In genomic region chr4:114364857-114365256, GRCh38 we compare ENCODE assay signal across 14 cellular contexts.
DNase-seq lines count a peak whose midpoint lies in the region; ATAC-seq and TF ChIP-seq lines count a peak whose summit lies in the region.
"Had no signal": no experiment of that assay in that cellular context is flagged by ENCODE, and none has a peak within 500 bp of the region (broad histone marks: within the 10 kb centered on the region; RNA-seq: fewer than 3 reads in every experiment).

No MANE protein-coding gene starts in this region.

- H3K4me3 ChIP-seq in RWPE2 (ENCODE audit: severe bottlenecking) (no peak overlapping the region), fibroblast of pulmonary artery (replicated peaks; ENCODE audit: low read depth, low read length) (no peak overlapping the region), neuronal stem cell (ENCODE audit: low read length in 2 of 2) (no peak overlapping the region), testis (no peak overlapping the region)
- H3K4me3 ChIP-seq: body of pancreas had no signal

- H4K8ac ChIP-seq in neuronal stem cell (ENCODE audit: low read depth, low read length): no peak overlapping the region

- ATAC-seq in RWPE2 (ENCODE audit: low read depth) (peak; percentile 51; the same call in 1 of the 3 replicates), HG03039 (IDR thresholded peaks at IDR 0.05; ENCODE audit: unreplicated experiment) (no peak)
- ATAC-seq: body of pancreas, esophagus mucosa had no signal

- DNase-seq in Daoy (ENCODE audit: low read depth): peak; percentile 33
- no peak for DNase-seq in RWPE2 (ENCODE audit: low spot score)
- peak; percentile 79 for DNase-seq in fibroblast of pulmonary artery (ENCODE audit: low read depth)
- DNase-seq in neuronal stem cell (ENCODE audit: low spot score): no peak
- DNase-seq in RKO (ENCODE audit: low spot score): no peak
- no peak for DNase-seq in activated T-cell treated with anti-CD3 and anti-CD28 coated beads, Interleukin-2, amount 50 U/mL, for 1 hour
- DNase-seq in testis: no peak
- DNase-seq: body of pancreas; CD4-positive, alpha-beta memory T cell; midbrain; NCI-H187 treated with DMSO at 0.1 percent for 48 hours; small intestine had no signal

- H2AK5ac ChIP-seq in neuronal stem cell (ENCODE audit: low read depth, low read length): no peak overlapping the region

- H3K79me1 ChIP-seq in neuronal stem cell (ENCODE audit: low read depth, low read length): no peaks in the 10 kb centered on the region

- no peak for TF ChIP-seq POLR2A in testis (IDR thresholded peaks at IDR 0.05)

- H3K9ac ChIP-seq in neuronal stem cell (ENCODE audit: low read depth, low read length, poor library complexity): no peak overlapping the region

- no peaks in the 10 kb centered on the region for H3K27me3 ChIP-seq in RWPE2 (ENCODE audit: insufficient read depth, poor library complexity, severe bottlenecking)
- H3K27me3 ChIP-seq in neuronal stem cell (ENCODE audit: control insufficient read depth in 3 of 3, insufficient read depth in 3 of 3, low read depth in 1 of 3, low read length in 3 of 3): no peaks in the 10 kb centered on the region
- H3K27me3 ChIP-seq in testis: no peaks in the 10 kb centered on the region
- H3K27me3 ChIP-seq: body of pancreas had no signal

- peak overlapping the region; percentile 15 for H2AFZ ChIP-seq in neuronal stem cell (ENCODE audit: low read length)

- H2BK5ac ChIP-seq in neuronal stem cell (ENCODE audit: low read length): no peak overlapping the region

- H3K23ac ChIP-seq in neuronal stem cell (ENCODE audit: low read depth, low read length, poor library complexity): no peak overlapping the region

- intact Hi-C loops in testis (cut with DNase I; ENCODE audit: low total_unique reads): no loop called here

- TF ChIP-seq CTCF in RWPE2 (IDR thresholded peaks at IDR 0.05; ENCODE audit: poor library complexity, severe bottlenecking): no peak
- no peak for TF ChIP-seq CTCF in fibroblast of pulmonary artery (IDR thresholded peaks at IDR 0.05; ENCODE audit: low read length, missing control alignments)
- TF ChIP-seq CTCF in testis (IDR thresholded peaks at IDR 0.05): no peak

- no peak overlapping the region for H4K91ac ChIP-seq in neuronal stem cell (ENCODE audit: low read depth, low read length, poor library complexity)

- H3K18ac ChIP-seq in neuronal stem cell (ENCODE audit: low read length): no peak overlapping the region

- H2BK12ac ChIP-seq in neuronal stem cell (ENCODE audit: low read length): no peak overlapping the region

- H3K4ac ChIP-seq in neuronal stem cell (ENCODE audit: low read length): no peak overlapping the region

- H3K36me3 ChIP-seq in RWPE2 (ENCODE audit: low read depth) (no peaks in the 10 kb centered on the region), neuronal stem cell (replicated peaks in 1 of 2; ENCODE audit: control insufficient read depth in 2 of 2, insufficient read depth in 2 of 2, low read length in 2 of 2) (no peaks in the 10 kb centered on the region), testis (ENCODE audit: low read depth, missing control alignments) (no peaks in the 10 kb centered on the region)

- H3K14ac ChIP-seq in neuronal stem cell (ENCODE audit: low read length): no peak overlapping the region

- no peak overlapping the region for H2BK15ac ChIP-seq in neuronal stem cell (ENCODE audit: low read length)

- H3K4me2 ChIP-seq in neuronal stem cell (ENCODE audit: insufficient read depth, low read length, poor library complexity, severe bottlenecking): no peak overlapping the region

- H3K4me1 ChIP-seq in RWPE2 (ENCODE audit: insufficient read depth, poor library complexity, severe bottlenecking): peaks cover 6% of the 10 kb centered on the region
- H3K4me1 ChIP-seq in neuronal stem cell (ENCODE audit: control insufficient read depth in 2 of 2, insufficient read depth in 1 of 2, low read depth in 1 of 2, low read length in 2 of 2): no peaks in the 10 kb centered on the region
- no peaks in the 10 kb centered on the region for H3K4me1 ChIP-seq in testis
- H3K4me1 ChIP-seq: body of pancreas had no signal

- no CpG with 5 or more reads among the region's 1 CpG for WGBS in neuronal stem cell (ENCODE audit: extremely low coverage in 2 of 2, insufficient read length in 2 of 2, insufficient replicate concordance in 1 of 2), 2 donors
- WGBS in testis, 2 donors: 45 to 67% methylated on average over 1 of the region's 1 CpG

- no peaks in the 10 kb centered on the region for H3K9me3 ChIP-seq in RWPE2 (ENCODE audit: severe bottlenecking)
- H3K9me3 ChIP-seq in neuronal stem cell (replicated peaks in 1 of 2; ENCODE audit: control insufficient read depth in 2 of 2, insufficient read depth in 1 of 2, low read depth in 1 of 2, low read length in 2 of 2): no peaks in the 10 kb centered on the region
- H3K9me3 ChIP-seq in testis: no peaks in the 10 kb centered on the region
- H3K9me3 ChIP-seq: body of pancreas had no signal

- H3K27ac ChIP-seq in RWPE2 (ENCODE audit: poor library complexity, severe bottlenecking): no peak overlapping the region
- H3K27ac ChIP-seq in neuronal stem cell (replicated peaks; ENCODE audit: low read length): no peak overlapping the region
- no peak overlapping the region for H3K27ac ChIP-seq in testis
- H3K27ac ChIP-seq: body of pancreas had no signal

- no peak overlapping the region for H2BK120ac ChIP-seq in neuronal stem cell (ENCODE audit: low read depth, low read length)

Comparison
In these comparisons a context has a peak if more than half of its experiments do, and no peak if none do; other contexts are left out.
1. DNase-seq: peak in Daoy (single experiment) and fibroblast of pulmonary artery (single experiment); none in RWPE2 (single experiment), neuronal stem cell (single experiment), RKO (single experiment), activated T-cell treated with anti-CD3 and anti-CD28 coated beads, Interleukin-2, amount 50 U/mL, for 1 hour (single experiment) and testis (single experiment).